1 cellular context compared by ENCODE assay signal in genomic region chr7:133081605-133082389, GRCh38.
A peak's percentile ranks its signal among the peaks of the same experiment; 100 is the strongest.
TF ChIP-seq lines count a peak whose summit lies in the region.

CHCHD3 (minus strand) TSS chr7:133082090; CDS start chr7:133081937, 153 bp downstream.

TF ChIP-seq in IMR-90, 13 proteins besides CTCF, POLR2A, EP300 and RAD21 (continued from another document):
- TF ChIP-seq USF2 (IDR thresholded peaks at IDR 0.05; ENCODE audit: low read depth, low read length) (peak; percentile 89), MXI1 (IDR thresholded peaks at IDR 0.05; ENCODE audit: borderline replicate concordance, low read depth, low read length) (peak; percentile 79; the same call in 1 of the 2 replicates), SMC3 (IDR thresholded peaks at IDR 0.05; ENCODE audit: low read depth, low read length) (no peak), MAFK (IDR thresholded peaks at IDR 0.05; ENCODE audit: low read depth, low read length) (no peak), MAZ (IDR thresholded peaks at IDR 0.05; ENCODE audit: borderline replicate concordance, low read depth, low read length) (0 out of 2 replicates have a peak, but pooled peaks have one; percentile 46), FOS (IDR thresholded peaks at IDR 0.05; ENCODE audit: low read depth, low read length) (no peak), BHLHE40 (IDR thresholded peaks at IDR 0.05; ENCODE audit: low read depth, low read length) (0 out of 2 replicates have a peak, but pooled peaks have one; percentile 26), RCOR1 (IDR thresholded peaks at IDR 0.05; ENCODE audit: insufficient replicate concordance, low read length) (no peak)
- TF ChIP-seq, protein P1, sequence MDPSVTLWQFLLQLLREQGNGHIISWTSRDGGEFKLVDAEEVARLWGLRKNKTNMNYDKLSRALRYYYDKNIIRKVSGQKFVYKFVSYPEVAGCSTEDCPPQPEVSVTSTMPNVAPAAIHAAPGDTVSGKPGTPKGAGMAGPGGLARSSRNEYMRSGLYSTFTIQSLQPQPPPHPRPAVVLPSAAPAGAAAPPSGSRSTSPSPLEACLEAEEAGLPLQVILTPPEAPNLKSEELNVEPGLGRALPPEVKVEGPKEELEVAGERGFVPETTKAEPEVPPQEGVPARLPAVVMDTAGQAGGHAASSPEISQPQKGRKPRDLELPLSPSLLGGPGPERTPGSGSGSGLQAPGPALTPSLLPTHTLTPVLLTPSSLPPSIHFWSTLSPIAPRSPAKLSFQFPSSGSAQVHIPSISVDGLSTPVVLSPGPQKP (IDR thresholded peaks at IDR 0.05; ENCODE audit: borderline replicate concordance, low read depth, low read length): no peak
